16 cellular contexts compared by ENCODE assay signal in genomic region chr3:184039414-184039813, GRCh38. TPM values are rescaled to one million over a fixed set of nuclear protein-coding genes. Genes with fewer than 3 reads are reported as not detected.
DNase-seq lines count a peak whose midpoint lies in the region; TF ChIP-seq lines count a peak whose summit lies in the region.
"Had no signal": no experiment of that assay in that cellular context is flagged by ENCODE, and none has a peak within 500 bp of the region (broad histone marks: within the 10 kb centered on the region; RNA-seq: fewer than 3 reads in every experiment).

No MANE protein-coding gene starts in this region.

- POLR2A ChIA-PET in OCI-LY7 (lab: Charles Lee), result no interaction called here

- no peak overlapping the region for H3K4me2 ChIP-seq in OCI-LY7 (ENCODE audit: low read length)

- intact Hi-C loops in OCI-LY7 (cut with micrococcal nuclease; ENCODE audit: unreplicated experiment), result no loop called here

- CTCF ChIA-PET in OCI-LY7 (lab: Charles Lee; ENCODE audit: unreplicated experiment), result no interaction called here

- no peak for TF ChIP-seq CTCF in epithelial cell of esophagus (IDR thresholded peaks at IDR 0.05; ENCODE audit: insufficient read depth, low read depth, low read length, missing control alignments)
- TF ChIP-seq CTCF in OCI-LY7 (conservative IDR thresholded peaks at IDR 0.05; ENCODE audit: low read length), result no peak

- H4K20me1 ChIP-seq in OCI-LY7 (ENCODE audit: insufficient read depth, low read length), result no peaks in the 10 kb centered on the region

- H3K4me3 ChIP-seq in epithelial cell of esophagus (ENCODE audit: low read length), result no peak overlapping the region
- no peak overlapping the region for H3K4me3 ChIP-seq in OCI-LY7 (ENCODE audit: low read depth, low read length, poor library complexity, severe bottlenecking)
- H3K4me3 ChIP-seq: coronary artery had no signal

- H2AFZ ChIP-seq in OCI-LY7 (ENCODE audit: low read length), result no peak overlapping the region

- H3K9me3 ChIP-seq in OCI-LY7 (ENCODE audit: low read length), result no peaks in the 10 kb centered on the region

- H3K27ac ChIP-seq in OCI-LY7 (ENCODE audit: low read depth, low read length, poor library complexity, severe bottlenecking), result no peak overlapping the region
- H3K27ac ChIP-seq: coronary artery had no signal

- no TSS peak for BruUV-seq in OCI-LY7 (replicated peaks; lab: Mats Ljungman, UMichigan)

- H3K9me2 ChIP-seq in OCI-LY7 (ENCODE audit: insufficient read depth, low read length), result no peaks in the 10 kb centered on the region

- H3K79me2 ChIP-seq in OCI-LY7 (ENCODE audit: insufficient read depth, low read depth, low read length), result no peaks in the 10 kb centered on the region

- no peaks in the 10 kb centered on the region for H3K4me1 ChIP-seq in OCI-LY7 (ENCODE audit: insufficient read depth, low read length, poor library complexity, severe bottlenecking)

- H3K36me3 ChIP-seq in OCI-LY7 (ENCODE audit: insufficient read depth, low read length), result no peaks in the 10 kb centered on the region

- DNase-seq in MV-4-11 (lab: John Stamatoyannopoulos, UW) (peak; percentile 92), NCI-H524 (lab: John Stamatoyannopoulos, UW) (peak; percentile 90 to 99), epithelial cell of esophagus (ENCODE audit: low read depth) (peak; percentile 89), putamen (ENCODE audit: low spot score) (peak; percentile 66), NCI-H2081 treated with DMSO at 0.1 percent for 48 hours (lab: John Stamatoyannopoulos, UW) (no peak), hippocampal formation (lab: John Stamatoyannopoulos, UW) (no peak), OCI-LY7 (ENCODE audit: low spot score) (no peak)
- DNase-seq: activated CD4-positive, alpha-beta T cell treated with anti-CD3 and anti-CD28 coated beads, Interleukin-2, amount 50 U/mL, for 4 hours; activated T-cell treated with anti-CD3 and anti-CD28 coated beads, Interleukin-2, amount 50 U/mL, for 72 hours; C1 segment of cervical spinal cord; retina; stimulated activated CD4-positive, alpha-beta T cell treated with anti-CD3 and anti-CD28 coated beads, Interleukin-1b, Interleukin-23, amount 100 ng/mL, for 48 hours had no signal

RNA-seq across cellular contexts. Expression of gene HTR3D, which starts 7.9 kb away (rescaled TPM):
- total RNA-seq in OCI-LY7 (2014; rRNA removed; shearing (Covaris generic)), result not detected in 2 replicates
- total RNA-seq in OCI-LY7 (2022), result not detected in 2 replicates
- total RNA-seq: activated T-cell treated with anti-CD3 and anti-CD28 coated beads, Interleukin-2, amount 50 U/mL, for 72 hours; liver; M059J; natural killer cell treated with Interleukin-12 subunit alpha and Interleukin-12 subunit beta and Interleukin-15 and Interleukin-18, amount 100 ng/mL, for 72 hours had no signal

RNA-seq across cellular contexts. Expression of gene HTR3C, which starts 13.4 kb away (rescaled TPM):
- not detected in 2 replicates for total RNA-seq in OCI-LY7 (2014; rRNA removed; shearing (Covaris generic))
- not detected in 2 replicates for total RNA-seq in OCI-LY7 (2022)
- total RNA-seq: activated T-cell treated with anti-CD3 and anti-CD28 coated beads, Interleukin-2, amount 50 U/mL, for 72 hours; liver; natural killer cell treated with Interleukin-12 subunit alpha and Interleukin-12 subunit beta and Interleukin-15 and Interleukin-18, amount 100 ng/mL, for 72 hours had no signal

RNA-seq across cellular contexts. Expression of gene ABCC5, which starts 21.7 kb away (rescaled TPM):
- 18.1 and 28.5 TPM in 2 replicates for total RNA-seq in OCI-LY7 (2014; rRNA removed; shearing (Covaris generic))
- total RNA-seq in OCI-LY7 (2022), result 24.8 and 27.2 TPM in 2 replicates

RNA-seq across cellular contexts. Expression of gene HTR3E, which starts 57.5 kb away (rescaled TPM):
- not detected in 2 replicates for total RNA-seq in OCI-LY7 (2014; rRNA removed; shearing (Covaris generic))
- total RNA-seq in OCI-LY7 (2022), result not detected in 2 replicates
- total RNA-seq: activated T-cell treated with anti-CD3 and anti-CD28 coated beads, Interleukin-2, amount 50 U/mL, for 72 hours; liver; M059J; natural killer cell treated with Interleukin-12 subunit alpha and Interleukin-12 subunit beta and Interleukin-15 and Interleukin-18, amount 100 ng/mL, for 72 hours had no signal

Comparison
In these comparisons a context has a peak if more than half of its experiments do, and no peak if none do; other contexts are left out.
1. DNase-seq: peak in MV-4-11 (single experiment), NCI-H524 (2 of 2), epithelial cell of esophagus (single experiment) and putamen (single experiment); none in NCI-H2081 treated with DMSO at 0.1 percent for 48 hours (single experiment), hippocampal formation (0 of 2) and OCI-LY7 (single experiment).